ENCODE assay signal across 8 cellular contexts in the genomic region with DNA sequence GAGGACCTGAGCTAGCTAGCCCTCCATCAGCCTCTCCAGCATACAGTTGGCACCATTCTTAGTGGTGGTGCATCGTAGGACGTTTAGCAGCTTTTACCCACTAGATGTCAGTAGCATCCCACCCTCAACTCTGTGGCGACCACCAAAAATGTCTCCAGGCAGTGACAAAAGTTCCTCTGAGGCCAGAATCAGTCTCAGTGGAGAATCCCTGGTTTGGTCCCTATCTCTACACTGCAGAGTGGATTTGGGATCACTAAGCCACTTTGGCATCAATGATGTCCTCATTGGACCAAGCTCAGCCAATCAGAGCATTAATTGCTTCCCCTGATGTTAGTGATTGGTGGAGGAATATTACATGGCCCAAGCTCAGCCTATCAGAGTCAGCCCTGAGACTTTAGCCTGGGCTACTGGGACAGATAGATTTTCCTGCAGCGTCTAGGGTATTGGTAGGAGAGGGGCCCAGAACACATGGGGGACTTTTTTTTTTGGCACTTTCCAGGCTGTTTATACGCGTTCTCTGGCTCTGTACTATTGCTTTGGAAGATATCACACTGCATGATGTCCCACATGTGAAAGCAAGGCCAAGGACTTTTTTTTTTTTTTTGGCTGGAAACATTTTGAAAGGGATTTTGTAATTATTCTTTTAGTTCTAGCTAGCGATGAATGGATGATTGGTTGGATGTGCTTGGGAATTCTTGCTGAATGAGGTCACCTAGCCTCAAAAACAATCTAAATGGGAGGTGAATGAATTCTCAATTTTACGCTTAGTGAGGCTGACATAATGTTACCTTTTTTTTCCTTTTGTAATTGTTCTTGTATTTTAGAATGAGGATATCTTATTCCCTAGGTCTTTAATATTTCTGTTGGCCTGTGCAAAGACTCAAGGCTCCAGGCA. TPM values are rescaled to one million over a fixed set of nuclear protein-coding genes. Genes with fewer than 3 reads are reported as not detected.
A peak's percentile ranks its signal among the peaks of the same experiment; 100 is the strongest.
DNase-seq lines count a peak whose midpoint lies in the region; ATAC-seq and TF ChIP-seq lines count a peak whose summit lies in the region.

No MANE protein-coding gene starts in this region.

- no peak overlapping the region for H3K4me2 ChIP-seq in OCI-LY1 (ENCODE audit: low read length)

- peak; percentile 63 for TF ChIP-seq CTCF in OCI-LY1 (IDR thresholded peaks at IDR 0.05; ENCODE audit: low read length)
- TF ChIP-seq CTCF in cardiac fibroblast (IDR thresholded peaks at IDR 0.05; ENCODE audit: low read depth, low read length), result peak; percentile 58

- H3K4me1 ChIP-seq in OCI-LY1 (ENCODE audit: insufficient read depth, low read length, severe bottlenecking), result no peaks in the 10 kb centered on the region

- H3K27ac Mint-ChIP-seq in naive B cell, result peak overlapping the region in 2 of 6 donors; percentile 42 to 44

- H3K27me3 ChIP-seq in OCI-LY1 (ENCODE audit: insufficient read depth, low read length), result peaks cover 8% of the 10 kb centered on the region; the same call in 1 of the 2 replicates

- H3K27ac ChIP-seq in OCI-LY1 (ENCODE audit: low read depth, low read length, poor library complexity, severe bottlenecking), result no peak overlapping the region

- no peaks in the 10 kb centered on the region for H3K9me2 ChIP-seq in OCI-LY1 (ENCODE audit: low read depth, low read length)

- no peaks in the 10 kb centered on the region for H3K4me1 Mint-ChIP-seq in naive B cell

- no peaks in the 10 kb centered on the region for H3K36me3 Mint-ChIP-seq in naive B cell

- no peaks in the 10 kb centered on the region for H3K79me2 ChIP-seq in OCI-LY1 (ENCODE audit: insufficient read depth, low read length)

- no peak overlapping the region for H3K9ac ChIP-seq in OCI-LY1 (ENCODE audit: low read length)

- H3K4me3 Mint-ChIP-seq in naive B cell, result no peak overlapping the region

- H3K9me3 ChIP-seq in OCI-LY1 (ENCODE audit: low read length), result peaks cover 4% of the 10 kb centered on the region; the same call in 1 of the 2 replicates

- DNase-seq in activated CD8-positive, alpha-beta memory T cell treated with anti-CD3 and anti-CD28 coated beads for 24 hours, result peak; percentile 71
- no peak for DNase-seq in activated CD8-positive, alpha-beta memory T cell treated with anti-CD3 and anti-CD28 coated beads, Interleukin-2, amount 50 U/mL, for 48 hours
- DNase-seq in cardiac fibroblast (ENCODE audit: low read depth in 2 of 2) (peak; percentile 47 to 56), naive B cell (no peak)

- no peaks in the 10 kb centered on the region for H4K20me1 ChIP-seq in OCI-LY1 (ENCODE audit: insufficient read depth, low read length)

- H3K27me3 Mint-ChIP-seq in naive B cell, result peaks cover 0 to 5% (median 0%) of the 10 kb centered on the region in 3 donors

- no peak overlapping the region for H3K4me3 ChIP-seq in OCI-LY1 (ENCODE audit: low read depth, low read length, poor library complexity, severe bottlenecking)
- no peak overlapping the region for H3K4me3 ChIP-seq in cardiac fibroblast (replicated peaks in 1 of 2; ENCODE audit: low read depth in 2 of 2, low read length in 2 of 2)

- H3F3A ChIP-seq in OCI-LY1 (ENCODE audit: insufficient read depth, low read length), result no peaks in the 10 kb centered on the region

- no peaks in the 10 kb centered on the region for H3K36me3 ChIP-seq in OCI-LY1 (ENCODE audit: insufficient read depth, low read length)

- ATAC-seq in naive B cell (ENCODE audit: low read depth in 2 of 2) (peak; percentile 34 to 55), GM19467 (IDR thresholded peaks at IDR 0.05; ENCODE audit: unreplicated experiment) (no peak), HG03045 (IDR thresholded peaks at IDR 0.05; ENCODE audit: unreplicated experiment) (no peak), GM19351 (IDR thresholded peaks at IDR 0.05; ENCODE audit: unreplicated experiment) (no peak)

- H3K9me3 Mint-ChIP-seq in naive B cell, result peaks cover 0 to 9% (median 5%) of the 10 kb centered on the region in 7 donors

- no peak overlapping the region for H2AFZ ChIP-seq in OCI-LY1 (ENCODE audit: low read length)

RNA-seq across cellular contexts. Expression of a gene that starts 7.0 kb away (rescaled TPM):
- under 1 TPM in 1 of 6 donors, not detected in 5; 0.52 TPM for polyA plus RNA-seq in naive B cell (ENCODE audit: low read depth in 6 of 6)

RNA-seq across cellular contexts. Expression of a gene that starts 19.2 kb away (rescaled TPM):
- polyA plus RNA-seq in naive B cell (ENCODE audit: low read depth in 6 of 6), result not detected

RNA-seq across cellular contexts. Expression of a gene that starts 21.6 kb away (rescaled TPM):
- 10 to 100 TPM; 14.3 to 44.0 (median 25.0) TPM for polyA plus RNA-seq in naive B cell (ENCODE audit: low read depth in 6 of 6)

RNA-seq across cellular contexts. Expression of a gene that starts 28.8 kb away (rescaled TPM):
- 1 to 10 TPM in 5 of 6 donors, not detected in 1; 1.3 to 3.1 (median 2.3) TPM for polyA plus RNA-seq in naive B cell (ENCODE audit: low read depth in 6 of 6)

RNA-seq across cellular contexts. Expression of a gene that starts 36.1 kb away (rescaled TPM):
- polyA plus RNA-seq in naive B cell (ENCODE audit: low read depth in 6 of 6), result 100 to 1,000 TPM; 131 to 189 (median 163) TPM

Comparison
In these comparisons a context has a peak if more than half of its experiments do, and no peak if none do; other contexts are left out.
1. DNase-seq: peak in activated CD8-positive, alpha-beta memory T cell treated with anti-CD3 and anti-CD28 coated beads for 24 hours (single experiment) and cardiac fibroblast (2 of 2); none in activated CD8-positive, alpha-beta memory T cell treated with anti-CD3 and anti-CD28 coated beads, Interleukin-2, amount 50 U/mL, for 48 hours (single experiment) and naive B cell (single experiment).
2. ATAC-seq: peak in naive B cell (2 of 2); none in GM19467 (single experiment), HG03045 (single experiment) and GM19351 (single experiment).